In genomic region chr12:111867531-111867930, GRCh38 we compare ENCODE assay signal across 15 cellular contexts. TPM values are rescaled to one million over a fixed set of nuclear protein-coding genes. Genes with fewer than 3 reads are reported as not detected.
A peak's percentile ranks its signal among the peaks of the same experiment; 100 is the strongest.
DNase-seq lines count a peak whose midpoint lies in the region; ATAC-seq and TF ChIP-seq lines count a peak whose summit lies in the region.
"Had no signal": no experiment of that assay in that cellular context is flagged by ENCODE, and none has a peak within 500 bp of the region (broad histone marks: within the 10 kb centered on the region; RNA-seq: fewer than 3 reads in every experiment).

No MANE protein-coding gene starts in this region.

- H3K27ac ChIP-seq in HUES6 (ENCODE audit: low read depth, low read length) (peak overlapping the region; percentile 89), dorsolateral prefrontal cortex (peak overlapping the region in 39 of 59 donors; percentile 0 to 72 (median 34)), neural progenitor cell (peak overlapping the region; percentile 87)

- ATAC-seq in GM19023 (IDR thresholded peaks at IDR 0.05; ENCODE audit: unreplicated experiment): no peak
- ATAC-seq in HG02798 (IDR thresholded peaks at IDR 0.05; ENCODE audit: poor library complexity, unreplicated experiment): no peak

- no peaks in the 10 kb centered on the region for H3K4me1 Mint-ChIP-seq in activated naive CD4-positive, alpha-beta T cell treated with anti-CD3 and anti-CD28 coated beads, Interleukin-2, amount 10 ng/mL, durations not matched to agents 7 days and 5 days
- no peaks in the 10 kb centered on the region for H3K4me1 Mint-ChIP-seq in neural progenitor cell

- intact Hi-C loops in dorsolateral prefrontal cortex (cut with DNase I): no loop called here

- H3K4me1 ChIP-seq in HUES6 (ENCODE audit: control insufficient read depth, insufficient read depth, low read length) (peaks cover 39% of the 10 kb centered on the region), neural progenitor cell (peaks cover 33% of the 10 kb centered on the region)

- peaks cover 58% of the 10 kb centered on the region for H3K79me2 ChIP-seq in neural progenitor cell (ENCODE audit: low read depth)

- H3F3A ChIP-seq in neural progenitor cell (ENCODE audit: low read depth): peaks cover 46% of the 10 kb centered on the region

- H3K4me2 ChIP-seq in neural progenitor cell: peak overlapping the region; percentile 74

- H3K9me3 ChIP-seq in HUES6 (ENCODE audit: control insufficient read depth, insufficient read depth, low read depth, low read length) (no peaks in the 10 kb centered on the region), neural progenitor cell (ENCODE audit: low read depth) (no peaks in the 10 kb centered on the region)

- peaks cover 42% of the 10 kb centered on the region for H3K36me3 Mint-ChIP-seq in activated naive CD4-positive, alpha-beta T cell treated with anti-CD3 and anti-CD28 coated beads, Interleukin-2, amount 10 ng/mL, durations not matched to agents 7 days and 5 days
- H3K36me3 Mint-ChIP-seq in neural progenitor cell: peaks cover 27% of the 10 kb centered on the region

- peak overlapping the region; percentile 13 for H3K27ac Mint-ChIP-seq in activated naive CD4-positive, alpha-beta T cell treated with anti-CD3 and anti-CD28 coated beads, Interleukin-2, amount 10 ng/mL, durations not matched to agents 7 days and 5 days
- no peak overlapping the region for H3K27ac Mint-ChIP-seq in neural progenitor cell

- no peaks in the 10 kb centered on the region for H3K27me3 Mint-ChIP-seq in activated naive CD4-positive, alpha-beta T cell treated with anti-CD3 and anti-CD28 coated beads, Interleukin-2, amount 10 ng/mL, durations not matched to agents 7 days and 5 days
- H3K27me3 Mint-ChIP-seq in neural progenitor cell (ENCODE audit: insufficient read depth, low read depth): no peaks in the 10 kb centered on the region

- H3K9me3 Mint-ChIP-seq in activated naive CD4-positive, alpha-beta T cell treated with anti-CD3 and anti-CD28 coated beads, Interleukin-2, amount 10 ng/mL, durations not matched to agents 7 days and 5 days: no peaks in the 10 kb centered on the region
- no peaks in the 10 kb centered on the region for H3K9me3 Mint-ChIP-seq in neural progenitor cell

- no peak overlapping the region for H3K4me3 Mint-ChIP-seq in activated naive CD4-positive, alpha-beta T cell treated with anti-CD3 and anti-CD28 coated beads, Interleukin-2, amount 10 ng/mL, durations not matched to agents 7 days and 5 days
- H3K4me3 Mint-ChIP-seq in neural progenitor cell: no peak overlapping the region

- no peak overlapping the region for H3K9ac ChIP-seq in HUES6 (ENCODE audit: low read length)
- no peak overlapping the region for H3K9ac ChIP-seq in neural progenitor cell

- H3K27me3 ChIP-seq in HUES6 (ENCODE audit: control insufficient read depth, insufficient read depth, low read length) (no peaks in the 10 kb centered on the region), dorsolateral prefrontal cortex (no peaks in the 10 kb centered on the region), neural progenitor cell (no peaks in the 10 kb centered on the region)

- H3K36me3 ChIP-seq in HUES6 (ENCODE audit: control insufficient read depth, insufficient read depth, low read length) (peaks cover 66% of the 10 kb centered on the region), neural progenitor cell (peaks cover 22% of the 10 kb centered on the region)

- CTCF ChIA-PET in activated naive CD4-positive, alpha-beta T cell treated with anti-CD3 and anti-CD28 coated beads, Interleukin-2, amount 10 ng/mL, durations not matched to agents 7 days and 5 days (lab: Charles Lee): no interaction called here

- TF ChIP-seq CTCF in dorsolateral prefrontal cortex (IDR thresholded peaks at IDR 0.05 in 54 of 56, conservative IDR thresholded peaks at IDR 0.05 in 2 of 56; ENCODE audit: low read depth in 1 of 56, partially characterized antibody in 56 of 56) (no peak), neural progenitor cell (IDR thresholded peaks at IDR 0.05) (no peak)

- no peak overlapping the region for H2AFZ ChIP-seq in neural progenitor cell (replicated peaks)

- DNase-seq in activated naive CD4-positive, alpha-beta T cell treated with anti-CD3 and anti-CD28 coated beads, Interleukin-2, amount 10 ng/mL, durations not matched to agents 7 days and 5 days: no peak
- no peak for DNase-seq in activated naive CD4-positive, alpha-beta T cell treated with anti-CD3 and anti-CD28 coated beads, Interleukin-2, amount 50 U/mL, for 16 hours
- no peak for DNase-seq in dorsolateral prefrontal cortex
- DNase-seq in neural progenitor cell (ENCODE audit: low spot score): no peak
- no peak for DNase-seq in NCI-H82 (lab: John Stamatoyannopoulos, UW)
- DNase-seq: DMS79, GOT3, Karpas-422, NCI-H1105 treated with DMSO at 0.1 percent for 48 hours, NCI-H187, NCI-H510A treated with DMSO at 0.1 percent for 48 hours, SHP77 treated with DMSO at 0.1 percent for 48 hours had no signal

- peaks cover 38% of the 10 kb centered on the region for H4K20me1 ChIP-seq in neural progenitor cell (ENCODE audit: low read depth)

- H3K4me3 ChIP-seq in HUES6 (ENCODE audit: low read depth, low read length): no peak overlapping the region
- H3K4me3 ChIP-seq in dorsolateral prefrontal cortex: no peak overlapping the region
- no peak overlapping the region for H3K4me3 ChIP-seq in neural progenitor cell

RNA-seq across cellular contexts. Expression of gene MAPKAPK5, which starts 25.5 kb away (rescaled TPM):
- 10 to 100 TPM; 38.5 to 72.8 (median 54.5) TPM for total RNA-seq in dorsolateral prefrontal cortex
- 70.8 and 89.8 TPM in 2 replicates for total RNA-seq in neural progenitor cell (ENCODE audit: low replicate concordance)

Comparison
In these comparisons a context has a peak if more than half of its experiments do, and no peak if none do; other contexts are left out.
1. H3K27ac ChIP-seq: peak in every context shown above with its lines; median percentile 89 in HUES6; 87 in neural progenitor cell; 34 in dorsolateral prefrontal cortex.